Comparison of ENCODE assay signal across 21 cellular contexts in the genomic region with DNA sequence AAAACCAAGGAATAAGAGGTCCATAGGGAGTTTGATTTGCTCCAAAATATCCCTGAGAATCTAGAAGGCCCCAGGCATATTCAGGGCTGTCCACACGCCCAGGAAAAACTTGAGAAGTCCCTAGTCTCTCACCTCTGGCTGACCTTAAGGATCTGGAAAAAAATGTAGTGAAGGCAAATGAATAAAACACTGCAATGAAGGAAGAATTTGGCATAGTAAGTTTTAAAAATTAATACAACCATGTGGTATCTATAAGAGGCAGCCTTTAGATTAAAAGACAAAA.
"Had no signal": no experiment of that assay in that cellular context is flagged by ENCODE, and none has a peak within 500 bp of the region (broad histone marks: within the 10 kb centered on the region; RNA-seq: fewer than 3 reads in every experiment).

No MANE protein-coding gene starts in this region.

- H2AFZ ChIP-seq: parathyroid adenoma had no signal

- H3K4me1 ChIP-seq: esophagus squamous epithelium, gastroesophageal sphincter, left lung, parathyroid adenoma, spleen had no signal

- H3K27me3 ChIP-seq: esophagus squamous epithelium, gastroesophageal sphincter, left lung, spleen had no signal

- DNase-seq: cortex of kidney; effector memory CD8-positive, alpha-beta T cell; esophagus squamous epithelium; foreskin fibroblast; glutamatergic neuron; islet precursor cell; left lung; mesenchymal stem cell; naive B cell; psoas muscle; spleen; stimulated activated CD4-positive, alpha-beta T cell treated with anti-CD3 and anti-CD28 coated beads, Interleukin-15, amount 100 ng/mL, for 24 hours; stimulated activated CD4-positive, alpha-beta T cell treated with anti-CD3 and anti-CD28 coated beads, Interleukin-1b, Interleukin-23, amount 100 ng/mL, for 48 hours; stimulated activated CD4-positive, alpha-beta T cell treated with anti-CD3 and anti-CD28 coated beads, Interleukin-4, amount 100 ng/mL, for 4 hours; stimulated activated naive B cell treated with anti-CD40 and anti-IgM and Interleukin-4, amounts not matched to agents 10 μg/mL and 1 μg/mL and 100 μg/mL, for 72 hours; stimulated activated naive CD8-positive, alpha-beta T cell treated with anti-CD3 and anti-CD28 coated beads, Interleukin-15, amount 100 ng/mL, for 72 hours; trophoblast cell had no signal

- H3K4me3 ChIP-seq: esophagus squamous epithelium, gastroesophageal sphincter, left lung, lung, psoas muscle, spleen had no signal

- ATAC-seq: effector memory CD8-positive, alpha-beta T cell; gastroesophageal sphincter; psoas muscle; sciatic nerve; stimulated activated naive B cell treated with anti-CD40 and anti-IgM and Interleukin-4, amounts not matched to agents 10 μg/mL and 1 μg/mL and 100 μg/mL, for 72 hours; stimulated activated naive CD8-positive, alpha-beta T cell treated with anti-CD3 and anti-CD28 coated beads, Interleukin-15, amount 100 ng/mL, for 72 hours had no signal

- H3K27ac ChIP-seq: esophagus squamous epithelium, gastroesophageal sphincter, left lung, parathyroid adenoma, psoas muscle, spleen had no signal

- H3K36me3 ChIP-seq: esophagus squamous epithelium, gastroesophageal sphincter, left lung, spleen had no signal

- H3K9me3 ChIP-seq: esophagus squamous epithelium, gastroesophageal sphincter, left lung, spleen had no signal

- H3K9ac ChIP-seq: parathyroid adenoma had no signal
